Comparison of ENCODE assay signal across 16 cellular contexts in genomic region chr19:30662211-30662861, GRCh38.
A peak's percentile ranks its signal among the peaks of the same experiment; 100 is the strongest.
DNase-seq lines count a peak whose midpoint lies in the region; ATAC-seq and TF ChIP-seq lines count a peak whose summit lies in the region.
"Had no signal": no experiment of that assay in that cellular context is flagged by ENCODE, and none has a peak within 500 bp of the region (broad histone marks: within the 10 kb centered on the region; RNA-seq: fewer than 3 reads in every experiment).

No MANE protein-coding gene starts in this region.

- H3K4me1 ChIP-seq in GM23338 (ENCODE audit: insufficient read depth) = peaks cover 22% of the 10 kb centered on the region
- peaks cover 9 to 12% of the 10 kb centered on the region in 2 experiments; a peak in 3 of 4 replicates for H3K4me1 ChIP-seq in SK-N-SH (ENCODE audit: control insufficient read depth in 1 of 2, insufficient read depth in 2 of 2, low read depth in 1 of 2, low read length in 1 of 2)
- H3K4me1 ChIP-seq in skeletal muscle tissue (ENCODE audit: control insufficient read depth in 3 of 3, insufficient read depth in 3 of 3, low read length in 3 of 3) = peaks cover 4 to 23% (median 4%) of the 10 kb centered on the region in 3 donors
- no peaks in the 10 kb centered on the region for H3K4me1 ChIP-seq in CD8-positive, alpha-beta memory T cell (ENCODE audit: insufficient read depth, low read length)

- TF ChIP-seq CTCF in GM23338 (conservative IDR thresholded peaks at IDR 0.05; ENCODE audit: low read depth in 2 of 2) = no peak
- TF ChIP-seq CTCF in SK-N-SH (IDR thresholded peaks at IDR 0.05) = no peak

- intact Hi-C loops in posterior vena cava (cut with DNase I) = no loop called here

- H3K79me2 ChIP-seq in GM23338 (replicated peaks; ENCODE audit: insufficient read depth) = no peaks in the 10 kb centered on the region
- H3K79me2 ChIP-seq in SK-N-SH (ENCODE audit: insufficient read depth) = no peaks in the 10 kb centered on the region

- H3K9me3 ChIP-seq in SK-N-SH (no peaks in the 10 kb centered on the region), skeletal muscle tissue (ENCODE audit: control insufficient read depth in 3 of 3, low read length in 3 of 3) (no peaks in the 10 kb centered on the region)
- H3K9me3 ChIP-seq in CD8-positive, alpha-beta memory T cell (ENCODE audit: low read length) = no peaks in the 10 kb centered on the region

- ATAC-seq in GM23338 (no peak), HG03571 (IDR thresholded peaks at IDR 0.05; ENCODE audit: unreplicated experiment) (no peak), GM21825 (IDR thresholded peaks at IDR 0.05; ENCODE audit: unreplicated experiment) (no peak)
- ATAC-seq: stimulated activated memory B cell treated with anti-CD40 and anti-IgM and Interleukin-4, amounts not matched to agents 10 μg/mL and 1 μg/mL and 100 μg/mL, for 72 hours; T-helper 17 cell had no signal

- H2AFZ ChIP-seq in GM23338 = no peak overlapping the region
- H2AFZ ChIP-seq in SK-N-SH (ENCODE audit: low read depth) = peak overlapping the region; percentile 41; the same call in 1 of the 2 replicates

- H3K4me3 ChIP-seq in GM23338 (no peak overlapping the region), SK-N-SH (ENCODE audit: low read depth in 2 of 2, low read length in 1 of 2) (no peak overlapping the region; a peak in 1 of 4 replicates), skeletal muscle tissue (ENCODE audit: low read length in 3 of 3) (peak overlapping the region in 1 of 3 donors; percentile 17)
- H3K4me3 ChIP-seq in CD8-positive, alpha-beta memory T cell (ENCODE audit: low read length) = no peak overlapping the region

- no peak overlapping the region for H3K27ac ChIP-seq in GM23338 (ENCODE audit: low read depth)
- no peak overlapping the region for H3K27ac ChIP-seq in SK-N-SH (ENCODE audit: low read depth in 2 of 2, low read length in 1 of 2)
- H3K27ac ChIP-seq in skeletal muscle tissue (ENCODE audit: low read depth, low read length) = peak overlapping the region; percentile 8
- no peak overlapping the region for H3K27ac ChIP-seq in CD8-positive, alpha-beta memory T cell (ENCODE audit: low read depth, low read length)

- no peaks in the 10 kb centered on the region for H3K36me3 Mint-ChIP-seq in GM23338 (ENCODE audit: low read depth)
- H3K36me3 Mint-ChIP-seq in CD8-positive, alpha-beta memory T cell = no peaks in the 10 kb centered on the region
- H3K36me3 Mint-ChIP-seq: immature natural killer cell; stimulated activated memory B cell treated with anti-CD40 and anti-IgM and Interleukin-4, amounts not matched to agents 10 μg/mL and 1 μg/mL and 100 μg/mL, for 72 hours had no signal

- H3K4me1 Mint-ChIP-seq in GM23338 = peaks cover 27% of the 10 kb centered on the region
- H3K4me1 Mint-ChIP-seq in CD8-positive, alpha-beta memory T cell = no peaks in the 10 kb centered on the region
- H3K4me1 Mint-ChIP-seq: activated CD4-positive, alpha-beta memory T cell treated with anti-CD3 and anti-CD28 coated beads, Interleukin-2, amount 10 ng/mL, durations not matched to agents 7 days and 5 days; immature natural killer cell; stimulated activated memory B cell treated with anti-CD40 and anti-IgM and Interleukin-4, amounts not matched to agents 10 μg/mL and 1 μg/mL and 100 μg/mL, for 72 hours had no signal

- no peaks in the 10 kb centered on the region; the same call in 1 of the 2 replicates for H4K20me1 ChIP-seq in GM23338 (replicated peaks; ENCODE audit: insufficient read depth)
- no peaks in the 10 kb centered on the region for H4K20me1 ChIP-seq in SK-N-SH (ENCODE audit: insufficient read depth)

- H3K9me3 Mint-ChIP-seq in GM23338 = peaks cover 3% of the 10 kb centered on the region; the same call in 1 of the 3 replicates
- H3K9me3 Mint-ChIP-seq in CD8-positive, alpha-beta memory T cell = peaks cover 0 to 3% (median 2%) of the 10 kb centered on the region in 5 donors
- H3K9me3 Mint-ChIP-seq: activated CD4-positive, alpha-beta memory T cell treated with anti-CD3 and anti-CD28 coated beads, Interleukin-2, amount 10 ng/mL, durations not matched to agents 7 days and 5 days; immature natural killer cell had no signal

- peaks cover 12% of the 10 kb centered on the region for H3K27me3 Mint-ChIP-seq in GM23338 (ENCODE audit: insufficient read depth, low read depth, poor library complexity)
- peaks cover 10 to 20% of the 10 kb centered on the region in 2 donors for H3K27me3 Mint-ChIP-seq in CD8-positive, alpha-beta memory T cell
- H3K27me3 Mint-ChIP-seq: stimulated activated memory B cell treated with anti-CD40 and anti-IgM and Interleukin-4, amounts not matched to agents 10 μg/mL and 1 μg/mL and 100 μg/mL, for 72 hours had no signal

- H3K27me3 ChIP-seq in GM23338 (ENCODE audit: insufficient read depth) (no peaks in the 10 kb centered on the region), SK-N-SH (ENCODE audit: insufficient read depth) (no peaks in the 10 kb centered on the region), skeletal muscle tissue (ENCODE audit: control insufficient read depth in 3 of 3, insufficient read depth in 3 of 3, low read length in 3 of 3) (peaks cover 0 to 7% (median 7%) of the 10 kb centered on the region in 3 donors)
- H3K27me3 ChIP-seq in CD8-positive, alpha-beta memory T cell (ENCODE audit: insufficient read depth, low read length, poor library complexity, severe bottlenecking) = no peaks in the 10 kb centered on the region

- H3K9ac ChIP-seq in SK-N-SH (no peak overlapping the region), skeletal muscle tissue (ENCODE audit: low read depth in 1 of 3, low read length in 3 of 3) (peak overlapping the region in 1 of 3 donors; percentile 54)

- POLR2A ChIA-PET in SK-N-SH (lab: Yijun Ruan, JAX) = no interaction called here
- POLR2A ChIA-PET in CD8-positive, alpha-beta memory T cell (lab: Charles Lee) = no interaction called here

- DNase-seq in GM23338 (ENCODE audit: low spot score) (no peak), SK-N-SH (no peak), kidney tubule cell (ENCODE audit: low spot score) (peak; percentile 4), posterior vena cava (ENCODE audit: low spot score) (no peak)
- DNase-seq in CD8-positive, alpha-beta memory T cell = no peak
- DNase-seq: activated CD4-positive, alpha-beta memory T cell treated with anti-CD3 and anti-CD28 coated beads, Interleukin-2, amount 10 ng/mL, durations not matched to agents 7 days and 5 days; COR-L47; HCEC 1CT; immature natural killer cell; IMR-90; occipital lobe; T-helper 17 cell had no signal

- no peak overlapping the region for H3K4me3 Mint-ChIP-seq in GM23338
- no peak overlapping the region for H3K4me3 Mint-ChIP-seq in CD8-positive, alpha-beta memory T cell
- H3K4me3 Mint-ChIP-seq: activated CD4-positive, alpha-beta memory T cell treated with anti-CD3 and anti-CD28 coated beads, Interleukin-2, amount 10 ng/mL, durations not matched to agents 7 days and 5 days; immature natural killer cell; stimulated activated memory B cell treated with anti-CD40 and anti-IgM and Interleukin-4, amounts not matched to agents 10 μg/mL and 1 μg/mL and 100 μg/mL, for 72 hours; T-helper 17 cell had no signal

- TF ChIP-seq RAD21 in SK-N-SH (IDR thresholded peaks at IDR 0.05; ENCODE audit: low read length) = no peak

- TF ChIP-seq EP300 in SK-N-SH (IDR thresholded peaks at IDR 0.05; ENCODE audit: borderline replicate concordance in 1 of 2, low read depth in 1 of 2, low read length in 1 of 2) = no peak

- H3K27ac Mint-ChIP-seq in GM23338 = no peak overlapping the region
- H3K27ac Mint-ChIP-seq in CD8-positive, alpha-beta memory T cell = no peak overlapping the region
- H3K27ac Mint-ChIP-seq: activated CD4-positive, alpha-beta memory T cell treated with anti-CD3 and anti-CD28 coated beads, Interleukin-2, amount 10 ng/mL, durations not matched to agents 7 days and 5 days; immature natural killer cell; stimulated activated memory B cell treated with anti-CD40 and anti-IgM and Interleukin-4, amounts not matched to agents 10 μg/mL and 1 μg/mL and 100 μg/mL, for 72 hours; T-helper 17 cell had no signal

- no peaks in the 10 kb centered on the region for H3K9me2 ChIP-seq in GM23338 (ENCODE audit: insufficient read depth)
- no peaks in the 10 kb centered on the region for H3K9me2 ChIP-seq in SK-N-SH

- H3F3A ChIP-seq in GM23338 (replicated peaks; ENCODE audit: low read depth) (no peaks in the 10 kb centered on the region), SK-N-SH (replicated peaks; ENCODE audit: insufficient read depth) (no peaks in the 10 kb centered on the region)

- no peaks in the 10 kb centered on the region for H3K36me3 ChIP-seq in GM23338 (ENCODE audit: insufficient read depth)
- H3K36me3 ChIP-seq in SK-N-SH (replicated peaks in 1 of 2; ENCODE audit: control insufficient read depth in 1 of 2, insufficient read depth in 2 of 2, low read length in 1 of 2) = no peaks in the 10 kb centered on the region
- H3K36me3 ChIP-seq in skeletal muscle tissue (ENCODE audit: control insufficient read depth in 3 of 3, insufficient read depth in 3 of 3, low read length in 3 of 3) = no peaks in the 10 kb centered on the region
- H3K36me3 ChIP-seq in CD8-positive, alpha-beta memory T cell (ENCODE audit: insufficient read depth, low read length) = no peaks in the 10 kb centered on the region

- CTCF ChIA-PET in SK-N-SH (lab: Yijun Ruan, JAX) = interaction anchor here (0.9 to 2.0 kb wide), 2 partner anchors 12 to 13 kb away, joined by 5 read pairs; no protein-coding TSS in a partner anchor
- CTCF ChIA-PET in CD8-positive, alpha-beta memory T cell (lab: Charles Lee) = interaction anchor here (0.7 kb wide), 1 partner anchor 30 kb away, joined by 3 read pairs; no protein-coding TSS in a partner anchor

- peak overlapping the region; percentile 1; the same call in 1 of the 2 replicates for H3K4me2 ChIP-seq in GM23338
- 0 out of 2 replicates have a peak overlapping the region, but pooled peaks have one; percentile 47 for H3K4me2 ChIP-seq in SK-N-SH

- WGBS in SK-N-SH (ENCODE audit: low lambda C conversion rate) = 16% methylated on average over 10 of the region's 10 CpGs

TF ChIP-seq in GM23338, 12 proteins besides CTCF, POLR2A, EP300 and RAD21 (continues in another document):
- TF ChIP-seq NANOG (IDR thresholded peaks at IDR 0.05; ENCODE audit: borderline replicate concordance) = no peak

TF ChIP-seq in SK-N-SH, 30 proteins besides CTCF, POLR2A, EP300 and RAD21 (continues in another document):
- TF ChIP-seq TCF12 (IDR thresholded peaks at IDR 0.05) = peak; percentile 24; the same call in 1 of the 2 replicates
- peak; percentile 26; the same call in 1 of the 2 replicates for TF ChIP-seq GATA2 (CRISPR knock-in tag; IDR thresholded peaks at IDR 0.05)
- TF ChIP-seq SIN3A (IDR thresholded peaks at IDR 0.05; ENCODE audit: borderline replicate concordance, low read depth, low read length) = no peak
- TF ChIP-seq NRF1 (IDR thresholded peaks at IDR 0.05; ENCODE audit: low read depth, low read length) = no peak
- no peak for TF ChIP-seq MAX (IDR thresholded peaks at IDR 0.05; ENCODE audit: low read depth)
- TF ChIP-seq RFX5 (IDR thresholded peaks at IDR 0.05; ENCODE audit: low read length) = no peak
- TF ChIP-seq CHD2 (IDR thresholded peaks at IDR 0.05; ENCODE audit: low read length, partially characterized antibody) = no peak
- TF ChIP-seq MEF2A (IDR thresholded peaks at IDR 0.05; ENCODE audit: borderline replicate concordance, low read depth) = no peak
- no peak for TF ChIP-seq EZH2phosphoT487 (IDR thresholded peaks at IDR 0.05; ENCODE audit: borderline replicate concordance, low read depth)
